ENCODE assay signal across 7 cellular contexts in genomic region chr19:11420429-11420893, GRCh38. TPM values are rescaled to one million over a fixed set of nuclear protein-coding genes. Genes with fewer than 3 reads are reported as not detected.
DNase-seq lines count a peak whose midpoint lies in the region; ATAC-seq and TF ChIP-seq lines count a peak whose summit lies in the region.
"Had no signal": no experiment of that assay in that cellular context is flagged by ENCODE, and none has a peak within 500 bp of the region (broad histone marks: within the 10 kb centered on the region; RNA-seq: fewer than 3 reads in every experiment).

No MANE protein-coding gene starts in this region.

- H3K9me2 ChIP-seq in Karpas-422 (replicated peaks; ENCODE audit: insufficient read depth, low read length) = no peaks in the 10 kb centered on the region

- DNase-seq in Karpas-422 = no peak
- no peak for DNase-seq in endothelial cell (ENCODE audit: low spot score)
- DNase-seq in retina = peak; percentile 67
- DNase-seq in A673 (ENCODE audit: low spot score) = no peak
- DNase-seq: activated gamma-delta T cell had no signal

- H3K79me2 ChIP-seq in Karpas-422 (ENCODE audit: low read length) = no peaks in the 10 kb centered on the region

- CTCF ChIA-PET in A673 (lab: Charles Lee) = interaction anchor here (0.6 kb wide), 1 partner anchor 37 kb away, joined by 6 read pairs; no protein-coding TSS in a partner anchor

- H3K9ac ChIP-seq in Karpas-422 (ENCODE audit: low read length) = peak overlapping the region; percentile 45

- H3K36me3 Mint-ChIP-seq in endothelial cell (ENCODE audit: low read depth, unreplicated experiment) = no peaks in the 10 kb centered on the region

- no peak for TF ChIP-seq CTCF in endothelial cell (IDR thresholded peaks at IDR 0.05; ENCODE audit: unreplicated experiment)
- no peak for TF ChIP-seq CTCF in A673 (conservative IDR thresholded peaks at IDR 0.05; ENCODE audit: low read depth, low read length)

- no peak overlapping the region for H3K27ac Mint-ChIP-seq in endothelial cell (ENCODE audit: unreplicated experiment)

- H3K27me3 ChIP-seq in Karpas-422 (ENCODE audit: low read length) (no peaks in the 10 kb centered on the region), A673 (replicated peaks; ENCODE audit: insufficient read depth, low read depth, low read length, poor library complexity) (peaks cover 40% of the 10 kb centered on the region)

- no TSS peak for BruUV-seq in A673 (replicated peaks; lab: Mats Ljungman, UMichigan)

- no peaks in the 10 kb centered on the region for H4K20me1 ChIP-seq in Karpas-422 (ENCODE audit: insufficient read depth, low read depth, low read length)

- H3K4me1 Mint-ChIP-seq in endothelial cell (ENCODE audit: unreplicated experiment) = peaks cover 2% of the 10 kb centered on the region

- H3K4me3 Mint-ChIP-seq in endothelial cell (ENCODE audit: unreplicated experiment) = peak overlapping the region; percentile 66

- intact Hi-C loops in A673 (cut with micrococcal nuclease; ENCODE audit: unreplicated experiment) = no loop called here

- H3K4me2 ChIP-seq in Karpas-422 (ENCODE audit: low read depth, low read length, poor library complexity, severe bottlenecking) = peak overlapping the region; percentile 39

- ATAC-seq in HG02852 (IDR thresholded peaks at IDR 0.05; ENCODE audit: unreplicated experiment) (no peak), GM21381 (IDR thresholded peaks at IDR 0.05; ENCODE audit: unreplicated experiment) (no peak)

- H2AFZ ChIP-seq in Karpas-422 (ENCODE audit: low read length) = no peak overlapping the region

- H3K36me3 ChIP-seq in Karpas-422 (ENCODE audit: insufficient read depth, low read length) (no peaks in the 10 kb centered on the region), A673 (ENCODE audit: insufficient read depth, low read length, poor library complexity, severe bottlenecking) (no peaks in the 10 kb centered on the region)

- no peaks in the 10 kb centered on the region for H3K9me3 Mint-ChIP-seq in endothelial cell (ENCODE audit: unreplicated experiment)

- H3K27ac ChIP-seq in Karpas-422 (ENCODE audit: low read length) = no peak overlapping the region
- no peak overlapping the region for H3K27ac ChIP-seq in A673 (ENCODE audit: low read depth, low read length, poor library complexity, severe bottlenecking)

- POLR2A ChIA-PET in A673 (lab: Charles Lee; ENCODE audit: low non-redundant PET) = no interaction called here

- H3K27me3 Mint-ChIP-seq in endothelial cell (ENCODE audit: unreplicated experiment) = peaks cover 25% of the 10 kb centered on the region

- peak overlapping the region; percentile 32; the same call in 1 of the 2 replicates for H3K4me3 ChIP-seq in Karpas-422 (ENCODE audit: low read length)
- H3K4me3 ChIP-seq in A673 (ENCODE audit: low read depth, low read length, poor library complexity, severe bottlenecking) = no peak overlapping the region

- H3K9me3 ChIP-seq in Karpas-422 (ENCODE audit: low read length) (no peaks in the 10 kb centered on the region), A673 (ENCODE audit: low read depth, low read length, poor library complexity, severe bottlenecking) (no peaks in the 10 kb centered on the region)

- peaks cover 26% of the 10 kb centered on the region for H3K4me1 ChIP-seq in Karpas-422 (ENCODE audit: low read length)
- no peaks in the 10 kb centered on the region for H3K4me1 ChIP-seq in A673 (ENCODE audit: insufficient read depth, low read length, poor library complexity, severe bottlenecking)

RNA-seq across cellular contexts. Expression of gene RGL3, which starts 1.3 kb away (rescaled TPM):
- total RNA-seq in Karpas-422 (2014; rRNA removed; shearing (Covaris generic); ENCODE audit: low replicate concordance) = 2.5 TPM in 1 of 2 replicates, not detected in the other
- total RNA-seq in endothelial cell (ENCODE audit: unreplicated experiment) (0.69 TPM), A673 (2021) (0.28 TPM in 1 of 2 replicates, not detected in the other)

RNA-seq across cellular contexts. Expression of gene ODAD3, which starts 14.5 kb away (rescaled TPM):
- total RNA-seq in Karpas-422 (2014; rRNA removed; shearing (Covaris generic); ENCODE audit: low replicate concordance) = 0.32 TPM in 1 of 2 replicates, not detected in the other
- total RNA-seq in endothelial cell (ENCODE audit: unreplicated experiment) (0.64 TPM), A673 (2021) (0.39 and 1.4 TPM in 2 replicates)

RNA-seq across cellular contexts. Expression of gene PRKCSH, which starts 15.0 kb away (rescaled TPM):
- total RNA-seq in Karpas-422 (2014; rRNA removed; shearing (Covaris generic); ENCODE audit: low replicate concordance) = 77.3 and 90.4 TPM in 2 replicates
- total RNA-seq in endothelial cell (ENCODE audit: unreplicated experiment) = 466 TPM
- 456 and 468 TPM in 2 replicates for total RNA-seq in A673 (2021)

RNA-seq across cellular contexts. Expression of gene EPOR, which starts 36.3 kb away (rescaled TPM):
- total RNA-seq in Karpas-422 (2014; rRNA removed; shearing (Covaris generic); ENCODE audit: low replicate concordance) = 8.5 and 16.7 TPM in 2 replicates
- total RNA-seq in endothelial cell (ENCODE audit: unreplicated experiment) (18.4 TPM), A673 (2021) (5.3 and 6.0 TPM in 2 replicates)

RNA-seq across cellular contexts. Expression of gene SWSAP1, which starts 46.0 kb away (rescaled TPM):
- 7.4 and 12.6 TPM in 2 replicates for total RNA-seq in Karpas-422 (2014; rRNA removed; shearing (Covaris generic); ENCODE audit: low replicate concordance)
- total RNA-seq in endothelial cell (ENCODE audit: unreplicated experiment) = 3.3 TPM
- 2.5 and 3.3 TPM in 2 replicates for total RNA-seq in A673 (2021)
